1 cellular context compared by ENCODE assay signal in the genomic region with DNA sequence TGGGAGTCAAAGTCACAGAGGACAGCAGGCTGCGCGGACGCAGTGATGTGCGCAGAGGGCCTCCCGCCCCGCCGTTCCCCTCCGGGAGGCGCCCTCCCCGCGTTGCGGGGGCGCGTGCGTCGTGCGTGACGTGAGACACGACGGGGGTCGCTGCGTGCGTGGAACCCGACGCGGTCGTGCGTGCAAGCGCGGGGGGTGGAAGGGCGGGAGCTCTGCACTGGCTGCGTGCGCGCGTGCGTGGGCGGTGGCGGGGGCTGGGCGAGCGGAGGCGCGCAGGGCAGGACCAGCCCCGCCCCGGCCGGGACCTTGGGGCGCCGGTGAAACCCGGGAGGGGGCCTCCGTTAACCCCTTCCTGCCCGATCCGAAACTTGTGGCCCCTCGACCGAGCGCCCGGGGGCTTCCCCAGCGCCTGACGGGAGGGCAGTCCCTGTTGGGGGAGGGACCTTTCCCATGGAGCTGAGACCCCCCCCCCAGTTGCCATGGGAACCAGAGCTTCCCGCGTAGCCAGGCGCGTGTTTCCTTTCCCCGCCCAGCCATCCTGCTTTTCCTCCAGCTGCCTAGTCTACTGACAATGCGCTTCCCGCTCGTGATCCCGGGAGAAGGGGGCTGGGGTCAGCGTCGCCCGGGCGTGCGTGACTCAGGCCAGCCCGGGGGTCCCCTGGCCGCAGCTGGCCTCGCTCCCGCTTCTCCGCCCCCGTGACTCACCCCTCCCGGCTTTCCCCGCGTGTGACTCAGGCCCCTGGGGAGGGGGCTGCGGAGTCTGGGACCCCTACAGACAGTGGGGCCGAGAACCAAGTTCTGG.
A peak's percentile ranks its signal among the peaks of the same experiment; 100 is the strongest.
TF ChIP-seq lines count a peak whose summit lies in the region.

No MANE protein-coding gene starts in this region.

TF ChIP-seq in HepG2, 621 proteins besides CTCF, POLR2A, EP300 and RAD21 (continues in another document):
- 0 out of 2 replicates have a peak, but pooled peaks have one; percentile 60 for TF ChIP-seq ZSCAN31 (CRISPR knock-in tag; IDR thresholded peaks at IDR 0.05; ENCODE audit: low read depth)
- TF ChIP-seq ZNF709 (CRISPR knock-in tag; IDR thresholded peaks at IDR 0.05) = peak; percentile 45; the same call in 1 of the 2 replicates
- TF ChIP-seq RFX3 (CRISPR knock-in tag; IDR thresholded peaks at IDR 0.05) = peak; percentile 74
- TF ChIP-seq NR0B2 (CRISPR knock-in tag; IDR thresholded peaks at IDR 0.05) = peak; percentile 17; the same call in 1 of the 2 replicates
- TF ChIP-seq, protein P1, sequence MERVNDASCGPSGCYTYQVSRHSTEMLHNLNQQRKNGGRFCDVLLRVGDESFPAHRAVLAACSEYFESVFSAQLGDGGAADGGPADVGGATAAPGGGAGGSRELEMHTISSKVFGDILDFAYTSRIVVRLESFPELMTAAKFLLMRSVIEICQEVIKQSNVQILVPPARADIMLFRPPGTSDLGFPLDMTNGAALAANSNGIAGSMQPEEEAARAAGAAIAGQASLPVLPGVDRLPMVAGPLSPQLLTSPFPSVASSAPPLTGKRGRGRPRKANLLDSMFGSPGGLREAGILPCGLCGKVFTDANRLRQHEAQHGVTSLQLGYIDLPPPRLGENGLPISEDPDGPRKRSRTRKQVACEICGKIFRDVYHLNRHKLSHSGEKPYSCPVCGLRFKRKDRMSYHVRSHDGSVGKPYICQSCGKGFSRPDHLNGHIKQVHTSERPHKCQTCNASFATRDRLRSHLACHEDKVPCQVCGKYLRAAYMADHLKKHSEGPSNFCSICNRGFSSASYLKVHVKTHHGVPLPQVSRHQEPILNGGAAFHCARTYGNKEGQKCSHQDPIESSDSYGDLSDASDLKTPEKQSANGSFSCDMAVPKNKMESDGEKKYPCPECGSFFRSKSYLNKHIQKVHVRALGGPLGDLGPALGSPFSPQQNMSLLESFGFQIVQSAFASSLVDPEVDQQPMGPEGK (CRISPR knock-in tag; IDR thresholded peaks at IDR 0.05) = peak; percentile 92
- no peak for TF ChIP-seq ELF1 (CRISPR knock-in tag; IDR thresholded peaks at IDR 0.05)
- TF ChIP-seq ZBTB14 (CRISPR knock-in tag; IDR thresholded peaks at IDR 0.05) = peak; percentile 78
- TF ChIP-seq ZNF281 (CRISPR knock-in tag; IDR thresholded peaks at IDR 0.05; ENCODE audit: borderline replicate concordance) = peak; percentile 14; the same call in 1 of the 2 replicates
- TF ChIP-seq DNMT1 (CRISPR knock-in tag; IDR thresholded peaks at IDR 0.05) = peak; percentile 71; the same call in 1 of the 2 replicates
- peak; percentile 4 for TF ChIP-seq MAX (IDR thresholded peaks at IDR 0.05)
- TF ChIP-seq, protein P2, sequence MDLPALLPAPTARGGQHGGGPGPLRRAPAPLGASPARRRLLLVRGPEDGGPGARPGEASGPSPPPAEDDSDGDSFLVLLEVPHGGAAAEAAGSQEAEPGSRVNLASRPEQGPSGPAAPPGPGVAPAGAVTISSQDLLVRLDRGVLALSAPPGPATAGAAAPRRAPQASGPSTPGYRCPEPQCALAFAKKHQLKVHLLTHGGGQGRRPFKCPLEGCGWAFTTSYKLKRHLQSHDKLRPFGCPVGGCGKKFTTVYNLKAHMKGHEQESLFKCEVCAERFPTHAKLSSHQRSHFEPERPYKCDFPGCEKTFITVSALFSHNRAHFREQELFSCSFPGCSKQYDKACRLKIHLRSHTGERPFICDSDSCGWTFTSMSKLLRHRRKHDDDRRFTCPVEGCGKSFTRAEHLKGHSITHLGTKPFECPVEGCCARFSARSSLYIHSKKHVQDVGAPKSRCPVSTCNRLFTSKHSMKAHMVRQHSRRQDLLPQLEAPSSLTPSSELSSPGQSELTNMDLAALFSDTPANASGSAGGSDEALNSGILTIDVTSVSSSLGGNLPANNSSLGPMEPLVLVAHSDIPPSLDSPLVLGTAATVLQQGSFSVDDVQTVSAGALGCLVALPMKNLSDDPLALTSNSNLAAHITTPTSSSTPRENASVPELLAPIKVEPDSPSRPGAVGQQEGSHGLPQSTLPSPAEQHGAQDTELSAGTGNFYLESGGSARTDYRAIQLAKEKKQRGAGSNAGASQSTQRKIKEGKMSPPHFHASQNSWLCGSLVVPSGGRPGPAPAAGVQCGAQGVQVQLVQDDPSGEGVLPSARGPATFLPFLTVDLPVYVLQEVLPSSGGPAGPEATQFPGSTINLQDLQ (CRISPR knock-in tag; IDR thresholded peaks at IDR 0.05) = peak; percentile 60; the same call in 1 of the 2 replicates
- TF ChIP-seq ZNF83 (CRISPR knock-in tag; IDR thresholded peaks at IDR 0.05; ENCODE audit: borderline replicate concordance) = 0 out of 2 replicates have a peak, but pooled peaks have one; percentile 4
- TF ChIP-seq ZNF598 (CRISPR knock-in tag; IDR thresholded peaks at IDR 0.05; ENCODE audit: borderline replicate concordance) = no peak
- TF ChIP-seq, protein P3, sequence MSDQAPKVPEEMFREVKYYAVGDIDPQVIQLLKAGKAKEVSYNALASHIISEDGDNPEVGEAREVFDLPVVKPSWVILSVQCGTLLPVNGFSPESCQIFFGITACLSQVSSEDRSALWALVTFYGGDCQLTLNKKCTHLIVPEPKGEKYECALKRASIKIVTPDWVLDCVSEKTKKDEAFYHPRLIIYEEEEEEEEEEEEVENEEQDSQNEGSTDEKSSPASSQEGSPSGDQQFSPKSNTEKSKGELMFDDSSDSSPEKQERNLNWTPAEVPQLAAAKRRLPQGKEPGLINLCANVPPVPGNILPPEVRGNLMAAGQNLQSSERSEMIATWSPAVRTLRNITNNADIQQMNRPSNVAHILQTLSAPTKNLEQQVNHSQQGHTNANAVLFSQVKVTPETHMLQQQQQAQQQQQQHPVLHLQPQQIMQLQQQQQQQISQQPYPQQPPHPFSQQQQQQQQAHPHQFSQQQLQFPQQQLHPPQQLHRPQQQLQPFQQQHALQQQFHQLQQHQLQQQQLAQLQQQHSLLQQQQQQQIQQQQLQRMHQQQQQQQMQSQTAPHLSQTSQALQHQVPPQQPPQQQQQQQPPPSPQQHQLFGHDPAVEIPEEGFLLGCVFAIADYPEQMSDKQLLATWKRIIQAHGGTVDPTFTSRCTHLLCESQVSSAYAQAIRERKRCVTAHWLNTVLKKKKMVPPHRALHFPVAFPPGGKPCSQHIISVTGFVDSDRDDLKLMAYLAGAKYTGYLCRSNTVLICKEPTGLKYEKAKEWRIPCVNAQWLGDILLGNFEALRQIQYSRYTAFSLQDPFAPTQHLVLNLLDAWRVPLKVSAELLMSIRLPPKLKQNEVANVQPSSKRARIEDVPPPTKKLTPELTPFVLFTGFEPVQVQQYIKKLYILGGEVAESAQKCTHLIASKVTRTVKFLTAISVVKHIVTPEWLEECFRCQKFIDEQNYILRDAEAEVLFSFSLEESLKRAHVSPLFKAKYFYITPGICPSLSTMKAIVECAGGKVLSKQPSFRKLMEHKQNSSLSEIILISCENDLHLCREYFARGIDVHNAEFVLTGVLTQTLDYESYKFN (CRISPR knock-in tag; conservative IDR thresholded peaks at IDR 0.05) = peak; percentile 24; the same call in 1 of the 2 replicates
- TF ChIP-seq FOSL2 (CRISPR knock-in tag; IDR thresholded peaks at IDR 0.05) = peak; percentile 52; the same call in 1 of the 2 replicates
- TF ChIP-seq SIN3A (IDR thresholded peaks at IDR 0.05; ENCODE audit: borderline replicate concordance, low read depth, low read length) = 0 out of 2 replicates have a peak, but pooled peaks have one; percentile 66
- TF ChIP-seq, protein P4, sequence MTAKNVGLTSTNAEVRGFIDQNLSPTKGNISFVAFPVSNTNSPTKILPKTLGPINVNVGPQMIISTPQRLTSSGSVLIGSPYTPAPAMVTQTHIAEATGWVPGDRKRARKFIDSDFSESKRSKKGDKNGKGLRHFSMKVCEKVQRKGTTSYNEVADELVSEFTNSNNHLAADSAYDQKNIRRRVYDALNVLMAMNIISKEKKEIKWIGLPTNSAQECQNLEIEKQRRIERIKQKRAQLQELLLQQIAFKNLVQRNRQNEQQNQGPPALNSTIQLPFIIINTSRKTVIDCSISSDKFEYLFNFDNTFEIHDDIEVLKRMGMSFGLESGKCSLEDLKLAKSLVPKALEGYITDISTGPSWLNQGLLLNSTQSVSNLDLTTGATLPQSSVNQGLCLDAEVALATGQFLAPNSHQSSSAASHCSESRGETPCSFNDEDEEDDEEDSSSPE (CRISPR knock-in tag; IDR thresholded peaks at IDR 0.05) = peak; percentile 26; the same call in 1 of the 2 replicates
- TF ChIP-seq HIVEP1 (CRISPR knock-in tag; IDR thresholded peaks at IDR 0.05) = peak; percentile 57; the same call in 1 of the 2 replicates
- TF ChIP-seq ARID5B (CRISPR knock-in tag; IDR thresholded peaks at IDR 0.05) = peak; percentile 22; the same call in 1 of the 2 replicates
- TF ChIP-seq EEA1 (CRISPR knock-in tag; IDR thresholded peaks at IDR 0.05; ENCODE audit: borderline replicate concordance) = peak; percentile 72; the same call in 1 of the 2 replicates
- no peak for TF ChIP-seq ZNF781 (CRISPR knock-in tag; IDR thresholded peaks at IDR 0.05; ENCODE audit: borderline replicate concordance, not compliant biosample characterization)
- TF ChIP-seq MAZ (IDR thresholded peaks at IDR 0.05; ENCODE audit: borderline replicate concordance, low read depth, low read length) = no peak
- peak; percentile 68; the same call in 1 of the 2 replicates for TF ChIP-seq MAZ (CRISPR knock-in tag; IDR thresholded peaks at IDR 0.05; ENCODE audit: low read depth)
- TF ChIP-seq MTA1 (CRISPR knock-in tag; IDR thresholded peaks at IDR 0.05; ENCODE audit: borderline replicate concordance) = peak; percentile 93; the same call in 1 of the 2 replicates
- TF ChIP-seq ZNF652 (CRISPR knock-in tag; IDR thresholded peaks at IDR 0.05; ENCODE audit: borderline replicate concordance, low read depth) = peak; percentile 94
- TF ChIP-seq ETS1 (CRISPR knock-in tag; IDR thresholded peaks at IDR 0.05) = no peak
- no peak for TF ChIP-seq ISX (CRISPR knock-in tag; conservative IDR thresholded peaks at IDR 0.05)
